1 cellular context compared by ENCODE assay signal in genomic region chr4:76476606-76477005, GRCh38.
TF ChIP-seq lines count a peak whose summit lies in the region.

No MANE protein-coding gene starts in this region.

TF ChIP-seq in HCT116, 20 proteins besides CTCF, POLR2A, EP300 and RAD21 (continued from another document):
- TF ChIP-seq ZBTB33 (IDR thresholded peaks at IDR 0.05; ENCODE audit: extremely low read depth, insufficient replicate concordance, low read length) = no peak
- TF ChIP-seq YY1 (IDR thresholded peaks at IDR 0.05; ENCODE audit: extremely low read depth, insufficient replicate concordance, low read depth, low read length) = no peak
- TF ChIP-seq MAX (IDR thresholded peaks at IDR 0.05) = no peak
- no peak for TF ChIP-seq CBX3 (IDR thresholded peaks at IDR 0.05; ENCODE audit: low read depth)
- no peak for TF ChIP-seq CEBPB (IDR thresholded peaks at IDR 0.05; ENCODE audit: low read depth)
- no peak for TF ChIP-seq ZFX (IDR thresholded peaks at IDR 0.05)
- TF ChIP-seq POLR2AphosphoS5 (IDR thresholded peaks at IDR 0.05; ENCODE audit: low read depth, low read length) = no peak
TF ChIP-seq in HCT116: peak in this region for 0.
